ENCODE assay signal across 16 cellular contexts in genomic region chr14:69464829-69465228, GRCh38. TPM values are rescaled to one million over a fixed set of nuclear protein-coding genes. Genes with fewer than 3 reads are reported as not detected.
DNase-seq lines count a peak whose midpoint lies in the region; ATAC-seq and TF ChIP-seq lines count a peak whose summit lies in the region.
"Had no signal": no experiment of that assay in that cellular context is flagged by ENCODE, and none has a peak within 500 bp of the region (broad histone marks: within the 10 kb centered on the region; RNA-seq: fewer than 3 reads in every experiment).

No MANE protein-coding gene starts in this region.

- peaks cover 13% of the 10 kb centered on the region for H3K36me3 Mint-ChIP-seq in activated T-cell treated with anti-CD3 and anti-CD28 coated beads, Interleukin-2, amount 50 U/mL, for 4 hours (ENCODE audit: insufficient read depth)

- peak; percentile 50 for DNase-seq in ELF-1 (ENCODE audit: low read depth, low spot score)
- peak; percentile 73 for DNase-seq in RWPE1 (ENCODE audit: low spot score)
- DNase-seq in pulmonary artery endothelial cell (ENCODE audit: low read depth, low spot score): peak; percentile 87
- DNase-seq in activated CD4-positive, alpha-beta T cell treated with anti-CD3 and anti-CD28 coated beads for 48 hours: no peak
- DNase-seq in activated T-cell treated with anti-CD3 and anti-CD28 coated beads, Interleukin-2, amount 50 U/mL, for 1 hour: no peak
- DNase-seq in activated T-cell treated with anti-CD3 and anti-CD28 coated beads, Interleukin-2, amount 50 U/mL, for 4 hours: no peak
- DNase-seq: activated CD4-positive, alpha-beta T cell treated with anti-CD3 and anti-CD28 coated beads, Interleukin-2, amount 10 ng/mL, durations not matched to agents 24 days and 14 days; NCI-H1694; retina; substantia nigra had no signal

- CTCF ChIA-PET in RWPE1 (lab: Yijun Ruan, JAX): no interaction called here

- no peaks in the 10 kb centered on the region for H3K27me3 Mint-ChIP-seq in activated T-cell treated with anti-CD3 and anti-CD28 coated beads, Interleukin-2, amount 50 U/mL, for 4 hours (ENCODE audit: low read depth)
- H3K27me3 Mint-ChIP-seq: activated CD4-positive, alpha-beta T cell treated with anti-CD3 and anti-CD28 coated beads, Interleukin-2, amount 10 ng/mL, durations not matched to agents 24 days and 14 days; activated T-helper 17 cell treated with anti-CD3 and anti-CD28 coated beads, Interleukin-2, amount 50 U/mL, for 72 hours had no signal

- POLR2A ChIA-PET in RWPE1 (lab: Yijun Ruan, JAX; ENCODE audit: low non-redundant PET): no interaction called here

- ATAC-seq in esophagus mucosa (peak; percentile 59), GM21825 (IDR thresholded peaks at IDR 0.05; ENCODE audit: unreplicated experiment) (no peak)
- ATAC-seq in activated T-cell treated with anti-CD3 and anti-CD28 coated beads, Interleukin-2, amount 50 U/mL, for 4 hours: no peak
- ATAC-seq: activated T-helper 17 cell treated with anti-CD3 and anti-CD28 coated beads, Interleukin-2, amount 50 U/mL, for 72 hours; GM12878 had no signal

- H3K9me3 Mint-ChIP-seq in activated T-cell treated with anti-CD3 and anti-CD28 coated beads, Interleukin-2, amount 50 U/mL, for 4 hours: no peaks in the 10 kb centered on the region
- H3K9me3 Mint-ChIP-seq: activated CD4-positive, alpha-beta T cell treated with anti-CD3 and anti-CD28 coated beads, Interleukin-2, amount 10 ng/mL, durations not matched to agents 24 days and 14 days; activated T-helper 17 cell treated with anti-CD3 and anti-CD28 coated beads, Interleukin-2, amount 50 U/mL, for 72 hours had no signal

- no peak overlapping the region for H3K4me3 Mint-ChIP-seq in activated T-cell treated with anti-CD3 and anti-CD28 coated beads, Interleukin-2, amount 50 U/mL, for 4 hours
- H3K4me3 Mint-ChIP-seq: activated CD4-positive, alpha-beta T cell treated with anti-CD3 and anti-CD28 coated beads, Interleukin-2, amount 10 ng/mL, durations not matched to agents 24 days and 14 days; activated T-helper 17 cell treated with anti-CD3 and anti-CD28 coated beads, Interleukin-2, amount 50 U/mL, for 72 hours had no signal

- TF ChIP-seq CTCF in RWPE1 (conservative IDR thresholded peaks at IDR 0.05; ENCODE audit: low read depth): no peak

- peak overlapping the region; percentile 67 for H3K27ac ChIP-seq in RWPE1
- H3K27ac ChIP-seq: cardiac muscle cell, epithelial cell of prostate had no signal

- H3K4me1 Mint-ChIP-seq in activated T-cell treated with anti-CD3 and anti-CD28 coated beads, Interleukin-2, amount 50 U/mL, for 4 hours (ENCODE audit: low read depth): no peaks in the 10 kb centered on the region
- H3K4me1 Mint-ChIP-seq: activated CD4-positive, alpha-beta T cell treated with anti-CD3 and anti-CD28 coated beads, Interleukin-2, amount 10 ng/mL, durations not matched to agents 24 days and 14 days; activated T-helper 17 cell treated with anti-CD3 and anti-CD28 coated beads, Interleukin-2, amount 50 U/mL, for 72 hours had no signal

RNA-seq across cellular contexts. Expression of gene PLEKHD1, which starts 19.7 kb away (rescaled TPM):
- total RNA-seq in esophagus mucosa (not detected), pulmonary artery endothelial cell (under 0.01 and 0.04 TPM in 2 replicates)
- total RNA-seq in activated T-cell treated with anti-CD3 and anti-CD28 coated beads, Interleukin-2, amount 50 U/mL, for 4 hours: under 1 TPM; 0.05 to 0.16 (median 0.10) TPM

Comparison
In these comparisons a context has a peak if more than half of its experiments do, and no peak if none do; other contexts are left out.
1. DNase-seq: peak in ELF-1 (single experiment), RWPE1 (single experiment) and pulmonary artery endothelial cell (single experiment); none in activated CD4-positive, alpha-beta T cell treated with anti-CD3 and anti-CD28 coated beads for 48 hours (single experiment), activated T-cell treated with anti-CD3 and anti-CD28 coated beads, Interleukin-2, amount 50 U/mL, for 1 hour (single experiment) and activated T-cell treated with anti-CD3 and anti-CD28 coated beads, Interleukin-2, amount 50 U/mL, for 4 hours (single experiment).